Comparison of ENCODE assay signal across 9 cellular contexts in the genomic region with DNA sequence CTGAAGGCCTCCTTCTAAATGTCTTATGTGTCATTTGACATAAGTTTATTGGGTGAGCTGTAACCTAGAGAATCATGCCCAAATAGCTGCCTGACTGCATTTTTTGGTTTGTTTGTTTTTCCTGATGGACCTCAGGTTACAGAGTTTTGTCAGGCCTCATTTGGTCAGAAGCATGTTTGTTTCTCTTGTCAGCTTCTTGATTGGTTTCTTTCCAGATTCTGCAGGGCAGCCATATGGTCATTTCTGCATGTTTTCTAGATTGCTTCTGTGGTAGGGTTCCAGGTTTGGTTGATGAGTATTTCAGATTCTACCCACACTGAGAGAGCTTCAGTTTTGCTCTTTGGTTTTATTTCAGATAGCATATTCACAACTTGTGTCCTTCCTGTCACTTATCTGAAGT. TPM values are rescaled to one million over a fixed set of nuclear protein-coding genes. Genes with fewer than 3 reads are reported as not detected.
DNase-seq lines count a peak whose midpoint lies in the region; ATAC-seq, FAIRE-seq and TF ChIP-seq lines count a peak whose summit lies in the region.
"Had no signal": no experiment of that assay in that cellular context is flagged by ENCODE, and none has a peak within 500 bp of the region (broad histone marks: within the 10 kb centered on the region; RNA-seq: fewer than 3 reads in every experiment).

No MANE protein-coding gene starts in this region.

- no peak overlapping the region for H3K4me3 ChIP-seq in GM23338
- H3K4me3 ChIP-seq in esophagus muscularis mucosa: no peak overlapping the region

- peaks cover 100% of the 10 kb centered on the region for H3K79me2 ChIP-seq in GM23338 (replicated peaks; ENCODE audit: insufficient read depth)

- no peak for TF ChIP-seq CTCF in GM23338 (conservative IDR thresholded peaks at IDR 0.05; ENCODE audit: low read depth in 2 of 2)
- TF ChIP-seq CTCF in RWPE1 (conservative IDR thresholded peaks at IDR 0.05; ENCODE audit: low read depth): no peak
- no peak for TF ChIP-seq CTCF in esophagus muscularis mucosa (IDR thresholded peaks at IDR 0.05)

- intact Hi-C loops in esophagus muscularis mucosa (cut with DNase I): no loop called here

- DNase-seq in DMS 273 (lab: John Stamatoyannopoulos, UW; ENCODE audit: unreplicated experiment) (peak; percentile 81), GM23338 (ENCODE audit: low spot score) (peak; percentile 27), RWPE1 (ENCODE audit: low spot score) (peak; percentile 36), left lobe of liver (ENCODE audit: low spot score) (no peak), esophagus muscularis mucosa (ENCODE audit: extremely low spot score) (no peak), NCI-H345 treated with DMSO at 0.1 percent for 48 hours (lab: John Stamatoyannopoulos, UW; ENCODE audit: unreplicated experiment) (no peak), RCC 7860 (ENCODE audit: low spot score) (no peak)
- DNase-seq: activated CD8-positive, alpha-beta memory T cell treated with anti-CD3 and anti-CD28 coated beads, Interleukin-2, amount 50 U/mL, for 48 hours had no signal

- TF ChIP-seq POLR2A in esophagus muscularis mucosa (IDR thresholded peaks at IDR 0.05; ENCODE audit: low read depth): no peak

- H3K27me3 ChIP-seq in GM23338 (ENCODE audit: insufficient read depth): no peaks in the 10 kb centered on the region
- H3K27me3 ChIP-seq in esophagus muscularis mucosa: no peaks in the 10 kb centered on the region

- 0 out of 2 replicates have a peak overlapping the region, but pooled peaks have one; percentile 10 for H3K4me2 ChIP-seq in GM23338

- H3K27ac Mint-ChIP-seq in GM23338: no peak overlapping the region; the same call in 1 of the 2 replicates

- H3K27ac ChIP-seq in GM23338 (ENCODE audit: low read depth) (no peak overlapping the region), RWPE1 (no peak overlapping the region), esophagus muscularis mucosa (replicated peaks in 1 of 4) (no peak overlapping the region)

- H3K4me3 Mint-ChIP-seq in GM23338: no peak overlapping the region

- peaks cover 0 to 17% (median 16%) of the 10 kb centered on the region in 4 donors for H3K9me3 ChIP-seq in esophagus muscularis mucosa

- ATAC-seq in GM23338 (no peak), left lobe of liver (peak; percentile 78), GM18511 (IDR thresholded peaks at IDR 0.05; ENCODE audit: unreplicated experiment) (no peak)

- H3K9me3 Mint-ChIP-seq in GM23338: peaks cover 25% of the 10 kb centered on the region

- H3F3A ChIP-seq in GM23338 (replicated peaks; ENCODE audit: low read depth): no peaks in the 10 kb centered on the region

- H3K27me3 Mint-ChIP-seq in GM23338 (ENCODE audit: insufficient read depth, low read depth, poor library complexity): peaks cover 2% of the 10 kb centered on the region

- no peak for FAIRE-seq in RCC 7860 (lab: Jason Lieb, UNC)

- peaks cover 4% of the 10 kb centered on the region; the same call in 1 of the 2 replicates for H3K4me1 ChIP-seq in GM23338 (ENCODE audit: insufficient read depth)
- H3K4me1 ChIP-seq in esophagus muscularis mucosa: no peaks in the 10 kb centered on the region

- no peaks in the 10 kb centered on the region; the same call in 2 of the 3 replicates for H3K4me1 Mint-ChIP-seq in GM23338

- H3K36me3 Mint-ChIP-seq in GM23338 (ENCODE audit: low read depth): peaks cover 36% of the 10 kb centered on the region

- peaks cover 6% of the 10 kb centered on the region; the same call in 1 of the 2 replicates for H3K36me3 ChIP-seq in GM23338 (ENCODE audit: insufficient read depth)
- H3K36me3 ChIP-seq in esophagus muscularis mucosa: no peaks in the 10 kb centered on the region

- no peaks in the 10 kb centered on the region for H4K20me1 ChIP-seq in GM23338 (replicated peaks; ENCODE audit: insufficient read depth)

- no peak for TF ChIP-seq EP300 in esophagus muscularis mucosa (IDR thresholded peaks at IDR 0.05)

- CTCF ChIA-PET in RWPE1 (lab: Yijun Ruan, JAX): no interaction called here

- POLR2A ChIA-PET in RWPE1 (lab: Yijun Ruan, JAX; ENCODE audit: low non-redundant PET): no interaction called here

- no peak overlapping the region for H2AFZ ChIP-seq in GM23338

- no peaks in the 10 kb centered on the region for H3K9me2 ChIP-seq in GM23338 (ENCODE audit: insufficient read depth)

TF ChIP-seq in GM23338, 12 proteins besides CTCF, POLR2A, EP300 and RAD21:
- TF ChIP-seq JUNB (IDR thresholded peaks at IDR 0.05; ENCODE audit: unreplicated experiment): no peak
- TF ChIP-seq, protein P1, sequence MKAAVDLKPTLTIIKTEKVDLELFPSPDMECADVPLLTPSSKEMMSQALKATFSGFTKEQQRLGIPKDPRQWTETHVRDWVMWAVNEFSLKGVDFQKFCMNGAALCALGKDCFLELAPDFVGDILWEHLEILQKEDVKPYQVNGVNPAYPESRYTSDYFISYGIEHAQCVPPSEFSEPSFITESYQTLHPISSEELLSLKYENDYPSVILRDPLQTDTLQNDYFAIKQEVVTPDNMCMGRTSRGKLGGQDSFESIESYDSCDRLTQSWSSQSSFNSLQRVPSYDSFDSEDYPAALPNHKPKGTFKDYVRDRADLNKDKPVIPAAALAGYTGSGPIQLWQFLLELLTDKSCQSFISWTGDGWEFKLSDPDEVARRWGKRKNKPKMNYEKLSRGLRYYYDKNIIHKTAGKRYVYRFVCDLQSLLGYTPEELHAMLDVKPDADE (IDR thresholded peaks at IDR 0.05): no peak
- TF ChIP-seq EZH2phosphoT487 (IDR thresholded peaks at IDR 0.05; ENCODE audit: unreplicated experiment): no peak
- TF ChIP-seq ZNF114 (CRISPR knock-in tag; IDR thresholded peaks at IDR 0.05): no peak
- no peak for TF ChIP-seq EZH2 (IDR thresholded peaks at IDR 0.05; ENCODE audit: low read depth, unreplicated experiment)
- TF ChIP-seq, protein P2, sequence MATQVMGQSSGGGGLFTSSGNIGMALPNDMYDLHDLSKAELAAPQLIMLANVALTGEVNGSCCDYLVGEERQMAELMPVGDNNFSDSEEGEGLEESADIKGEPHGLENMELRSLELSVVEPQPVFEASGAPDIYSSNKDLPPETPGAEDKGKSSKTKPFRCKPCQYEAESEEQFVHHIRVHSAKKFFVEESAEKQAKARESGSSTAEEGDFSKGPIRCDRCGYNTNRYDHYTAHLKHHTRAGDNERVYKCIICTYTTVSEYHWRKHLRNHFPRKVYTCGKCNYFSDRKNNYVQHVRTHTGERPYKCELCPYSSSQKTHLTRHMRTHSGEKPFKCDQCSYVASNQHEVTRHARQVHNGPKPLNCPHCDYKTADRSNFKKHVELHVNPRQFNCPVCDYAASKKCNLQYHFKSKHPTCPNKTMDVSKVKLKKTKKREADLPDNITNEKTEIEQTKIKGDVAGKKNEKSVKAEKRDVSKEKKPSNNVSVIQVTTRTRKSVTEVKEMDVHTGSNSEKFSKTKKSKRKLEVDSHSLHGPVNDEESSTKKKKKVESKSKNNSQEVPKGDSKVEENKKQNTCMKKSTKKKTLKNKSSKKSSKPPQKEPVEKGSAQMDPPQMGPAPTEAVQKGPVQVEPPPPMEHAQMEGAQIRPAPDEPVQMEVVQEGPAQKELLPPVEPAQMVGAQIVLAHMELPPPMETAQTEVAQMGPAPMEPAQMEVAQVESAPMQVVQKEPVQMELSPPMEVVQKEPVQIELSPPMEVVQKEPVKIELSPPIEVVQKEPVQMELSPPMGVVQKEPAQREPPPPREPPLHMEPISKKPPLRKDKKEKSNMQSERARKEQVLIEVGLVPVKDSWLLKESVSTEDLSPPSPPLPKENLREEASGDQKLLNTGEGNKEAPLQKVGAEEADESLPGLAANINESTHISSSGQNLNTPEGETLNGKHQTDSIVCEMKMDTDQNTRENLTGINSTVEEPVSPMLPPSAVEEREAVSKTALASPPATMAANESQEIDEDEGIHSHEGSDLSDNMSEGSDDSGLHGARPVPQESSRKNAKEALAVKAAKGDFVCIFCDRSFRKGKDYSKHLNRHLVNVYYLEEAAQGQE (IDR thresholded peaks at IDR 0.05; ENCODE audit: unreplicated experiment): no peak
- TF ChIP-seq ZNF331 (CRISPR knock-in tag; IDR thresholded peaks at IDR 0.05; ENCODE audit: low read depth): no peak
- no peak for TF ChIP-seq STAT1 (IDR thresholded peaks at IDR 0.05; ENCODE audit: unreplicated experiment)

RNA-seq across cellular contexts. Expression of a gene that starts 28.0 kb away (rescaled TPM):
- 15.5 and 15.7 TPM in 2 replicates for total RNA-seq in GM23338 (2014; rRNA removed; shearing (Covaris generic))
- 14.0 and 15.0 TPM in 2 replicates for polyA plus RNA-seq in GM23338 (2016; fragmentation: Nextera tagmentation; extraction: Ambion mirVana)
- total RNA-seq in left lobe of liver: 4.4 TPM
- total RNA-seq in esophagus muscularis mucosa: 1 to 10 TPM; 2.8 to 8.3 (median 4.8) TPM

Comparison
In these comparisons a context has a peak if more than half of its experiments do, and no peak if none do; other contexts are left out.
1. DNase-seq: peak in DMS 273 (single experiment), GM23338 (single experiment) and RWPE1 (single experiment); none in left lobe of liver (single experiment), esophagus muscularis mucosa (single experiment), NCI-H345 treated with DMSO at 0.1 percent for 48 hours (single experiment) and RCC 7860 (single experiment).